ENCODE assay signal across 1 cellular context in the genomic region with DNA sequence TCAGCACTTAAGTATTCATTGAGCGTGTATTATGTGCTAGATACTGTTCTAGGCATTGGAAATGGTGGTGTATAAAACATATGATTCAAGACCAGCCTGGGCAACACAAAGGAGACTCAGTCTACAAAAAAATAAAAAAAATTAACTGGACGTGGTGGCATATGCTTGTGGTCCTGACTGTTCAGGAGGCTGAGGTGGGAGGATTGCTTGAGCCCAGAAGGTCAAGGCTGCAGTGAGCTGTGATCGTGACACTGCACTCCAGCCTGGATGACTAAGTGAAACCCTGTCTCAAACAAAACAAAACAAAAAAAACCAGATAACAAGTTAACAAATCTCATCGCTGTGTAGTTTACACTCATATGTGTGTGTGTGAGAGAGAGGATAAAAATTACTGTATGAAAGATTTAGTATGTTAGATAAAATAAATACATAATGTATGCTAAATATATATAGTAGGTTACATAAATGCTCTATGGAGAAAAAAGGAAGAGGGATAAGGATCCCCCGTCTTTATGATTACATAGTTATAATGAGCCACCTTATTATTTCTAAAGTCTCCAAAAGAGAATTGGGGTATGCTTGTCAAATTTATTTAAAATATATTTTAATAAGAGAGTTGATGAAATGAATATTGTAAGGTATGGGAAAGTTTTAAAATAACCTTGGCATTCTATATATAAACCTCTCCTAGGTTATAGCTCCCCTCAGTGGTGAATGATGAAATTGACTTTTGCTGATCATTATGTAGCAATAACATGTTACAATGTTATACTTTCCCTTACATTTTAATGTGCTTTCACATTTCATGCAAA.
TF ChIP-seq lines count a peak whose summit lies in the region.

No MANE protein-coding gene starts in this region.

TF ChIP-seq in SK-N-SH, 30 proteins besides CTCF, POLR2A, EP300 and RAD21:
- TF ChIP-seq SMC3 (IDR thresholded peaks at IDR 0.05; ENCODE audit: low read depth, low read length): peak; percentile 74
- no peak for TF ChIP-seq POLR2AphosphoS5 (IDR thresholded peaks at IDR 0.05; ENCODE audit: low read depth, low read length)
TF ChIP-seq in SK-N-SH: peak in this region for 1.
